In genomic region chr11:33021937-33022336, GRCh38 we compare ENCODE assay signal across 1 cellular context.
TF ChIP-seq lines count a peak whose summit lies in the region.

No MANE protein-coding gene starts in this region.

TF ChIP-seq in SK-N-SH, 30 proteins besides CTCF, POLR2A, EP300 and RAD21 (continued from another document):
- TF ChIP-seq PBX3 (IDR thresholded peaks at IDR 0.05) = no peak
